ENCODE assay signal across 8 cellular contexts in the genomic region with DNA sequence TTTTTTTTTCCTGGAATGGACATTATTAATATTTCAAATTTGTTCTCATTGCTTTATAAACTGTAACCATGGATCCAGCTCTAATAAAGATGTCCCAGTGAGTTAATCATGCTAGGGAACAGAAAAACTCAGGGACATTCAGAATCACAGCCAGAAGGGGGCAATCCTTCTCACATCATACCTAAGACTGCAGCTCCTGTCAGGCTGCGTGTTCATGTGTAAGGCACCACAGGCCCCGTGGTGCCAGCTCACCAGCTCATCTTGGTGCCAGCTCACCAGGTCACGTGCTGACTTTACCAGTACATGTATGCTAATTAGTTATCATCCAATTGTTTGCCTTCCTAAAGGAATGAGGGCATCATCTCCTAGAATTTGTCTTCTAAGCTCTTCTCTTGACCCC.
DNase-seq lines count a peak whose midpoint lies in the region; ATAC-seq and TF ChIP-seq lines count a peak whose summit lies in the region.

No MANE protein-coding gene starts in this region.

- no peak for TF ChIP-seq EP300 in transverse colon (IDR thresholded peaks at IDR 0.05; ENCODE audit: low read depth)

- TF ChIP-seq CTCF in MM.1S (IDR thresholded peaks at IDR 0.05; ENCODE audit: low read length): peak; percentile 59
- peak; percentile 38 for TF ChIP-seq CTCF in SU-DHL-6 (IDR thresholded peaks at IDR 0.05; ENCODE audit: insufficient read depth, low read length, poor library complexity, severe bottlenecking)
- TF ChIP-seq CTCF in transverse colon (IDR thresholded peaks at IDR 0.05): peak; percentile 24 to 45 (median 33)

- H3K27ac ChIP-seq in MM.1S (ENCODE audit: low read length) (no peak overlapping the region), SU-DHL-6 (ENCODE audit: low read depth, low read length) (no peak overlapping the region), transverse colon (no peak overlapping the region)

- WGBS in transverse colon (ENCODE audit: low coverage in 1 of 2), 2 donors: 14% methylated on average over 3 of the region's 3 CpGs; no CpG with 5 or more reads in 1 of the 2 donors

- no peaks in the 10 kb centered on the region for H3K9me2 ChIP-seq in MM.1S (replicated peaks; ENCODE audit: insufficient read depth, low read length)
- no peaks in the 10 kb centered on the region for H3K9me2 ChIP-seq in SU-DHL-6 (replicated peaks; ENCODE audit: insufficient read depth, low read length)

- H3K4me2 ChIP-seq in MM.1S (ENCODE audit: low read depth, low read length): peak overlapping the region; percentile 2; the same call in 1 of the 2 replicates
- no peak overlapping the region for H3K4me2 ChIP-seq in SU-DHL-6 (ENCODE audit: low read depth, low read length, poor library complexity, severe bottlenecking)

- no peaks in the 10 kb centered on the region for H3K79me2 ChIP-seq in MM.1S (ENCODE audit: low read length)
- no peaks in the 10 kb centered on the region for H3K79me2 ChIP-seq in SU-DHL-6 (ENCODE audit: insufficient read depth, low read length)

- H3K9me3 ChIP-seq in MM.1S (replicated peaks; ENCODE audit: insufficient read depth, low read length) (no peaks in the 10 kb centered on the region), SU-DHL-6 (ENCODE audit: insufficient read depth, low read length) (no peaks in the 10 kb centered on the region), transverse colon (no peaks in the 10 kb centered on the region)

- in situ Hi-C loops in transverse colon (cut with MboI; ENCODE audit: low pct_ligation_motif_present in 1 of 4, low pct_unique_long_range_greater_than_20kb in 1 of 4, low sequenced_read_pairs in 3 of 4): loop anchor here in 1 of 4 donors (25.0 kb wide), 1 partner anchor 153 kb away; no protein-coding TSS in a partner anchor

- TF ChIP-seq POLR2A in transverse colon (IDR thresholded peaks at IDR 0.05): no peak

- ATAC-seq in stimulated activated naive CD8-positive, alpha-beta T cell treated with anti-CD3 and anti-CD28 coated beads, Interleukin-15, Interleukin-2, amounts not matched to agents 100 U/mL and 50 U/mL, for 24 hours: peak; percentile 65
- ATAC-seq in stimulated activated naive CD8-positive, alpha-beta T cell treated with anti-CD3 and anti-CD28 coated beads, Interleukin-15, amount 100 ng/mL, for 72 hours: no peak
- ATAC-seq in HG03045 (IDR thresholded peaks at IDR 0.05; ENCODE audit: unreplicated experiment) (no peak), GM21360 (IDR thresholded peaks at IDR 0.05; ENCODE audit: unreplicated experiment) (no peak)

- H3K27me3 Mint-ChIP-seq in stimulated activated naive CD8-positive, alpha-beta T cell treated with anti-CD3 and anti-CD28 coated beads, Interleukin-15, amount 100 ng/mL, for 72 hours: peaks cover 21% of the 10 kb centered on the region

- no peaks in the 10 kb centered on the region for H3K27me3 ChIP-seq in MM.1S (replicated peaks; ENCODE audit: insufficient read depth, low read length)
- no peaks in the 10 kb centered on the region for H3K27me3 ChIP-seq in SU-DHL-6 (ENCODE audit: low read length)
- no peaks in the 10 kb centered on the region for H3K27me3 ChIP-seq in transverse colon

- DNase-seq in stimulated activated naive CD8-positive, alpha-beta T cell treated with anti-CD3 and anti-CD28 coated beads, Interleukin-15, Interleukin-2, amounts not matched to agents 100 U/mL and 50 U/mL, for 24 hours: peak; percentile 10
- DNase-seq in stimulated activated naive CD8-positive, alpha-beta T cell treated with anti-CD3 and anti-CD28 coated beads, Interleukin-15, amount 100 ng/mL, for 72 hours: no peak
- peak; percentile 60 for DNase-seq in MM.1S
- DNase-seq in hepatic stellate cell (ENCODE audit: low spot score): peak; percentile 46
- DNase-seq in transverse colon: peak; percentile 53

- H3K9ac ChIP-seq in MM.1S (ENCODE audit: low read length) (no peak overlapping the region), SU-DHL-6 (ENCODE audit: low read length) (no peak overlapping the region)

- no peak overlapping the region for H3K4me3 Mint-ChIP-seq in stimulated activated naive CD8-positive, alpha-beta T cell treated with anti-CD3 and anti-CD28 coated beads, Interleukin-15, amount 100 ng/mL, for 72 hours

- H3K9me3 Mint-ChIP-seq in stimulated activated naive CD8-positive, alpha-beta T cell treated with anti-CD3 and anti-CD28 coated beads, Interleukin-15, amount 100 ng/mL, for 72 hours: no peaks in the 10 kb centered on the region

- H3K4me1 Mint-ChIP-seq in stimulated activated naive CD8-positive, alpha-beta T cell treated with anti-CD3 and anti-CD28 coated beads, Interleukin-15, amount 100 ng/mL, for 72 hours: peaks cover 6% of the 10 kb centered on the region

- no peak overlapping the region; the same call in 1 of the 2 replicates for H3K4me3 ChIP-seq in MM.1S (ENCODE audit: low read length)
- no peak overlapping the region for H3K4me3 ChIP-seq in SU-DHL-6 (ENCODE audit: insufficient read depth, low read length, poor library complexity, severe bottlenecking)
- no peak overlapping the region for H3K4me3 ChIP-seq in transverse colon

- intact Hi-C loops in transverse colon (cut with DNase I; ENCODE audit: low total_unique reads): no loop called here

- H3F3A ChIP-seq in MM.1S (ENCODE audit: insufficient read depth, low read length) (no peaks in the 10 kb centered on the region), SU-DHL-6 (ENCODE audit: insufficient read depth) (no peaks in the 10 kb centered on the region)

- H2AFZ ChIP-seq in MM.1S (ENCODE audit: low read length) (peak overlapping the region; percentile 26; the same call in 1 of the 2 replicates), SU-DHL-6 (ENCODE audit: low read depth, low read length, severe bottlenecking) (no peak overlapping the region)

- H3K36me3 ChIP-seq in MM.1S (replicated peaks; ENCODE audit: insufficient read depth, low read length) (no peaks in the 10 kb centered on the region), SU-DHL-6 (ENCODE audit: low read length) (no peaks in the 10 kb centered on the region), transverse colon (no peaks in the 10 kb centered on the region)

- peaks cover 14% of the 10 kb centered on the region for H3K4me1 ChIP-seq in MM.1S (ENCODE audit: low read length)
- peaks cover 0 to 16% (median 8%) of the 10 kb centered on the region in 4 donors for H3K4me1 ChIP-seq in transverse colon

- no peak overlapping the region for H3K27ac Mint-ChIP-seq in stimulated activated naive CD8-positive, alpha-beta T cell treated with anti-CD3 and anti-CD28 coated beads, Interleukin-15, amount 100 ng/mL, for 72 hours

- H4K20me1 ChIP-seq in MM.1S (ENCODE audit: insufficient read depth, low read length): no peaks in the 10 kb centered on the region
- H4K20me1 ChIP-seq in SU-DHL-6 (ENCODE audit: low read depth, low read length): no peaks in the 10 kb centered on the region

Comparison
In these comparisons a context has a peak if more than half of its experiments do, and no peak if none do; other contexts are left out.
1. DNase-seq: peak in stimulated activated naive CD8-positive, alpha-beta T cell treated with anti-CD3 and anti-CD28 coated beads, Interleukin-15, Interleukin-2, amounts not matched to agents 100 U/mL and 50 U/mL, for 24 hours (single experiment), MM.1S (single experiment), hepatic stellate cell (single experiment) and transverse colon (single experiment); none in stimulated activated naive CD8-positive, alpha-beta T cell treated with anti-CD3 and anti-CD28 coated beads, Interleukin-15, amount 100 ng/mL, for 72 hours (0 of 2).
2. Peak in every context shown above with its lines, with median percentiles within 50 percentile points of each other: CTCF ChIP-seq.